Comparison of ENCODE assay signal across 8 cellular contexts in the genomic region with DNA sequence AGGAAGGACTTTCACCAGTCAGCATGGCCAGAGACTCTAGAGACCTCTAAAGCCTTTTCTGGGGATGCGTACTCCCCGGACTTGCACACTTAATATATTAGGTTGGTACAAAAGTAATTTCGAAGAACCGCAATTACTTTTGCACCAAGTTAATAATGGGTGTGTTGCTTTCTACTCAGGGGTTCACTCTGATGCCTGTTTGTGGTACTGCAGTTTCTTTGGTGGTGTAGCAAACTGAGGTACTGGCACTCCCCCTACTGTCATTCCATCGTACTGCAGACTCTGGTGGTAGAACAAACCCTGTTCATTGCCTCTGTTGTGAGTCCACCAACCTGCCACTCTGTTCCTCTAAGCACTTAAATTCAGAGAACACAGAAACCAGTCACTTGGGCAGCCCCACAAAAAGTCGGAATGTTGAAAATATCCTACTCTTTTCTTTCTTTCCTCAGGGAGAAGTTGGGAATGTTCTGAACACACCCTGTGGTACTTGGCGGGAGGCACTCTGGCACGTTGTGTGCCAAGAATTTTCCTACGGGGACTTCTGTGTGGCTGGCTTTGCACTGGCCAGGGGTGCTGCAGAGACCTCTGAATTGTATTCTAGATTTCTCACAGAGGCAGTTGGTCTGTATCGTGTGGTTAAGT. TPM values are rescaled to one million over a fixed set of nuclear protein-coding genes. Genes with fewer than 3 reads are reported as not detected.
A peak's percentile ranks its signal among the peaks of the same experiment; 100 is the strongest.
DNase-seq lines count a peak whose midpoint lies in the region; ATAC-seq and TF ChIP-seq lines count a peak whose summit lies in the region.

No MANE protein-coding gene starts in this region.

- no peaks in the 10 kb centered on the region for H3K79me2 ChIP-seq in OCI-LY3 (ENCODE audit: low read length)

- no peaks in the 10 kb centered on the region for H3K4me1 ChIP-seq in OCI-LY3 (ENCODE audit: low read length)
- no peaks in the 10 kb centered on the region for H3K4me1 ChIP-seq in lower lobe of right lung

- H3K27ac ChIP-seq in OCI-LY3 (ENCODE audit: low read length) (no peak overlapping the region), lower lobe of right lung (no peak overlapping the region)

- no peak overlapping the region for H3K9ac ChIP-seq in OCI-LY3 (ENCODE audit: low read length)

- POLR2A ChIA-PET in naive thymus-derived CD8-positive, alpha-beta T cell (lab: Charles Lee) = no interaction called here

- peak; percentile 64 for DNase-seq in AG08396 (ENCODE audit: low spot score)
- DNase-seq in KG1 (lab: John Stamatoyannopoulos, UW) = peak; percentile 7
- peak; percentile 5 for DNase-seq in cerebellum (ENCODE audit: low spot score)
- DNase-seq in lower lobe of right lung = no peak
- DNase-seq in naive thymus-derived CD8-positive, alpha-beta T cell = no peak

- H3K4me3 ChIP-seq in OCI-LY3 (ENCODE audit: low read length) (no peak overlapping the region), lower lobe of right lung (no peak overlapping the region)

- ATAC-seq in lower lobe of right lung (peak; percentile 77 to 80), HG02870 (IDR thresholded peaks at IDR 0.05; ENCODE audit: unreplicated experiment) (no peak)
- ATAC-seq in naive thymus-derived CD8-positive, alpha-beta T cell = no peak

- TF ChIP-seq CTCF in GM12873 (IDR thresholded peaks at IDR 0.05; ENCODE audit: insufficient read depth, low read depth, low read length, missing control alignments) (peak; percentile 67), OCI-LY3 (IDR thresholded peaks at IDR 0.05; ENCODE audit: low read depth, low read length) (peak; percentile 89), lower lobe of right lung (IDR thresholded peaks at IDR 0.05) (peak; percentile 71)

- H3K9me3 Mint-ChIP-seq in naive thymus-derived CD8-positive, alpha-beta T cell = peaks cover 0 to 29% (median 10%) of the 10 kb centered on the region in 9 donors

- H3K27me3 Mint-ChIP-seq in naive thymus-derived CD8-positive, alpha-beta T cell = peaks cover 0 to 16% (median 7%) of the 10 kb centered on the region in 5 donors

- no peak overlapping the region for H3K27ac Mint-ChIP-seq in naive thymus-derived CD8-positive, alpha-beta T cell

- H3K36me3 ChIP-seq in OCI-LY3 (replicated peaks; ENCODE audit: low read depth, low read length) = no peaks in the 10 kb centered on the region
- H3K36me3 ChIP-seq in lower lobe of right lung = no peaks in the 10 kb centered on the region

- intact Hi-C loops in lower lobe of right lung (cut with DNase I) = no loop called here

- peaks cover 0 to 12% (median 0%) of the 10 kb centered on the region in 3 donors for H3K36me3 Mint-ChIP-seq in naive thymus-derived CD8-positive, alpha-beta T cell

- H3K4me2 ChIP-seq in OCI-LY3 (ENCODE audit: low read length) = no peak overlapping the region

- H3K4me3 Mint-ChIP-seq in naive thymus-derived CD8-positive, alpha-beta T cell = no peak overlapping the region

- H3K27me3 ChIP-seq in OCI-LY3 (ENCODE audit: low read depth, low read length) (no peaks in the 10 kb centered on the region), lower lobe of right lung (ENCODE audit: low read depth) (peaks cover 3% of the 10 kb centered on the region)

- H3K9me3 ChIP-seq in OCI-LY3 (ENCODE audit: insufficient read depth, low read length) (no peaks in the 10 kb centered on the region), lower lobe of right lung (no peaks in the 10 kb centered on the region)

- H4K20me1 ChIP-seq in OCI-LY3 (ENCODE audit: insufficient read depth, low read length) = no peaks in the 10 kb centered on the region

- no peak overlapping the region for H2AFZ ChIP-seq in OCI-LY3 (ENCODE audit: low read depth, low read length)

- H3K4me1 Mint-ChIP-seq in naive thymus-derived CD8-positive, alpha-beta T cell = no peaks in the 10 kb centered on the region

RNA-seq across cellular contexts. Expression of gene GABRG3, which starts 46.3 kb away (rescaled TPM):
- total RNA-seq in cerebellum = 14.0 TPM
- total RNA-seq in lower lobe of right lung = not detected
- not detected for total RNA-seq in naive thymus-derived CD8-positive, alpha-beta T cell
- not detected for polyA plus RNA-seq in naive thymus-derived CD8-positive, alpha-beta T cell

Comparison
In these comparisons a context has a peak if more than half of its experiments do, and no peak if none do; other contexts are left out.
1. DNase-seq: peak in AG08396 (single experiment), KG1 (single experiment) and cerebellum (single experiment); none in lower lobe of right lung (single experiment) and naive thymus-derived CD8-positive, alpha-beta T cell (0 of 10).
2. ATAC-seq: peak in lower lobe of right lung (2 of 2); none in HG02870 (single experiment) and naive thymus-derived CD8-positive, alpha-beta T cell (0 of 2).
3. RNA of gene GABRG3, which starts 46.3 kb away (total RNA-seq): 14.0 TPM in cerebellum (single experiment); not detected in lower lobe of right lung (single experiment) and not detected in naive thymus-derived CD8-positive, alpha-beta T cell; every median in the first group is over 10 times any median in the second.
4. Peak in every context shown above with its lines, with median percentiles within 50 percentile points of each other: CTCF ChIP-seq.